ENCODE assay signal across 8 cellular contexts in genomic region chr17:63477471-63478440, GRCh38. TPM values are rescaled to one million over a fixed set of nuclear protein-coding genes. Genes with fewer than 3 reads are reported as not detected.
DNase-seq lines count a peak whose midpoint lies in the region; ATAC-seq, FAIRE-seq and TF ChIP-seq lines count a peak whose summit lies in the region.

No MANE protein-coding gene starts in this region.

- H3K9me3 Mint-ChIP-seq in activated naive CD8-positive, alpha-beta T cell treated with anti-CD3 and anti-CD28 coated beads for 36 hours: no peaks in the 10 kb centered on the region

- H3K4me1 ChIP-seq in HUES48 (ENCODE audit: control insufficient read depth, insufficient read depth, low read length) (peaks cover 25% of the 10 kb centered on the region), kidney (ENCODE audit: control insufficient read depth in 1 of 2, insufficient read depth in 1 of 2, low read depth in 1 of 2, low read length in 2 of 2) (peaks cover 3 to 12% of the 10 kb centered on the region in 2 donors), tibial artery (peaks cover 0 to 33% (median 19%) of the 10 kb centered on the region in 4 donors)

- H3K4me3 Mint-ChIP-seq in activated naive CD8-positive, alpha-beta T cell treated with anti-CD3 and anti-CD28 coated beads for 36 hours: peak overlapping the region; percentile 73

- H3K36me3 ChIP-seq in HUES48 (ENCODE audit: control insufficient read depth, insufficient read depth, low read length) (no peaks in the 10 kb centered on the region), kidney (ENCODE audit: control insufficient read depth in 1 of 2, insufficient read depth in 2 of 2, low read length in 2 of 2) (peaks cover 0 to 3% of the 10 kb centered on the region in 2 donors), tibial artery (no peaks in the 10 kb centered on the region)

- no peaks in the 10 kb centered on the region for H3K36me3 Mint-ChIP-seq in activated naive CD8-positive, alpha-beta T cell treated with anti-CD3 and anti-CD28 coated beads for 36 hours

- TF ChIP-seq CTCF in kidney (IDR thresholded peaks at IDR 0.05; ENCODE audit: borderline replicate concordance, extremely low read depth, insufficient read depth) (no peak), tibial artery (IDR thresholded peaks at IDR 0.05) (no peak)

- no peak overlapping the region for H3K27ac Mint-ChIP-seq in activated naive CD8-positive, alpha-beta T cell treated with anti-CD3 and anti-CD28 coated beads for 36 hours

- no peak for FAIRE-seq in kidney (lab: Jason Lieb, UNC)

- DNase-seq in COR-L47 (lab: John Stamatoyannopoulos, UW): peak; percentile 56
- DNase-seq in activated naive CD8-positive, alpha-beta T cell treated with anti-CD3 and anti-CD28 coated beads for 36 hours: no peak
- no peak for DNase-seq in kidney
- no peak for DNase-seq in tibial artery
- no peak for DNase-seq in substantia nigra (lab: John Stamatoyannopoulos, UW)

- intact Hi-C loops in kidney (cut with DNase I): no loop called here
- intact Hi-C loops in tibial artery (cut with DNase I; ENCODE audit: low total_unique reads): no loop called here

- peaks cover 42% of the 10 kb centered on the region for H3K27me3 Mint-ChIP-seq in activated naive CD8-positive, alpha-beta T cell treated with anti-CD3 and anti-CD28 coated beads for 36 hours

- H3K4me3 ChIP-seq in HUES48 (ENCODE audit: low read depth, low read length) (peak overlapping the region; percentile 68), kidney (ENCODE audit: low read length in 2 of 2) (peak overlapping the region; percentile 28 to 66), tibial artery (peak overlapping the region; percentile 42 to 53)

- no peaks in the 10 kb centered on the region for H3K9me3 ChIP-seq in HUES48 (ENCODE audit: control insufficient read depth, insufficient read depth, low read length)
- H3K9me3 ChIP-seq in kidney (ENCODE audit: control insufficient read depth in 1 of 2, low read length in 2 of 2): no peaks in the 10 kb centered on the region
- H3K9me3 ChIP-seq in tibial artery: no peaks in the 10 kb centered on the region

- H3K27me3 ChIP-seq in HUES48 (ENCODE audit: control insufficient read depth, insufficient read depth, low read length) (peaks cover 24% of the 10 kb centered on the region), tibial artery (peaks cover 4 to 74% of the 10 kb centered on the region in 2 donors)

- H3K9ac ChIP-seq in HUES48 (ENCODE audit: low read depth, low read length) (no peak overlapping the region), kidney (ENCODE audit: low read length in 2 of 2) (peak overlapping the region in 1 of 2 donors; percentile 34)

- H3K4me1 Mint-ChIP-seq in activated naive CD8-positive, alpha-beta T cell treated with anti-CD3 and anti-CD28 coated beads for 36 hours: peaks cover 7% of the 10 kb centered on the region

- H3K27ac ChIP-seq in HUES48 (ENCODE audit: low read depth, low read length): no peak overlapping the region
- H3K27ac ChIP-seq in kidney (ENCODE audit: low read depth in 2 of 2, low read length in 2 of 2): no peak overlapping the region
- H3K27ac ChIP-seq in tibial artery: no peak overlapping the region
- no peak overlapping the region for H3K27ac ChIP-seq in substantia nigra (ENCODE audit: low read depth, low read length, poor library complexity, severe bottlenecking)

- ATAC-seq in HG03039 (IDR thresholded peaks at IDR 0.05; ENCODE audit: unreplicated experiment): no peak
- ATAC-seq in GM18498 (IDR thresholded peaks at IDR 0.05; ENCODE audit: unreplicated experiment): no peak

RNA-seq across cellular contexts. Expression of gene ACE, which starts 0.9 kb away (rescaled TPM):
- total RNA-seq in activated naive CD8-positive, alpha-beta T cell treated with anti-CD3 and anti-CD28 coated beads for 36 hours: not detected
- 4.3 TPM for total RNA-seq in kidney
- polyA plus RNA-seq in kidney (ENCODE audit: insufficient read depth, low read depth, low replicate concordance): 12.9 TPM

RNA-seq across cellular contexts. Expression of gene CYB561, which starts 31.6 kb away (rescaled TPM):
- 1 to 10 TPM; 1.1 to 2.2 TPM for total RNA-seq in activated naive CD8-positive, alpha-beta T cell treated with anti-CD3 and anti-CD28 coated beads for 36 hours
- total RNA-seq in kidney: 51.1 TPM
- polyA plus RNA-seq in kidney (ENCODE audit: insufficient read depth, low read depth, low replicate concordance): 38.4 TPM

RNA-seq across cellular contexts. Expression of gene KCNH6, which starts 45.4 kb away (rescaled TPM):
- total RNA-seq in activated naive CD8-positive, alpha-beta T cell treated with anti-CD3 and anti-CD28 coated beads for 36 hours: not detected
- total RNA-seq in kidney: 0.57 TPM
- polyA plus RNA-seq in kidney (ENCODE audit: insufficient read depth, low read depth, low replicate concordance): 4.8 TPM

Comparison
In these comparisons a context has a peak if more than half of its experiments do, and no peak if none do; other contexts are left out.
1. RNA of gene CYB561, which starts 31.6 kb away (total RNA-seq): 51.1 TPM in kidney (single experiment); 1.1 to 2.2 TPM in activated naive CD8-positive, alpha-beta T cell treated with anti-CD3 and anti-CD28 coated beads for 36 hours; every median in the first group is over 10 times any median in the second.
2. Peak in every context shown above with its lines, with median percentiles within 50 percentile points of each other: H3K4me3 ChIP-seq.